ENCODE assay signal across 14 cellular contexts in genomic region chr1:204477036-204477740, GRCh38. TPM values are rescaled to one million over a fixed set of nuclear protein-coding genes. Genes with fewer than 3 reads are reported as not detected.
DNase-seq lines count a peak whose midpoint lies in the region; ATAC-seq and TF ChIP-seq lines count a peak whose summit lies in the region.
"Had no signal": no experiment of that assay in that cellular context is flagged by ENCODE, and none has a peak within 500 bp of the region (broad histone marks: within the 10 kb centered on the region; RNA-seq: fewer than 3 reads in every experiment).

No MANE protein-coding gene starts in this region.

- CTCF ChIA-PET in RWPE1 (lab: Yijun Ruan, JAX) = interaction anchor here (0.8 to 3.8 kb wide), 3 partner anchors 17 to 46 kb away, joined by 3 to 22 read pairs (median 14); no protein-coding TSS in a partner anchor

- H3K36me3 Mint-ChIP-seq in glutamatergic neuron (ENCODE audit: unreplicated experiment) (no peaks in the 10 kb centered on the region), natural killer cell (no peaks in the 10 kb centered on the region)

- peak overlapping the region; percentile 52 for H3K27ac Mint-ChIP-seq in glutamatergic neuron (ENCODE audit: unreplicated experiment)
- H3K27ac Mint-ChIP-seq in natural killer cell = peak overlapping the region; percentile 30 to 68

- peaks cover 12% of the 10 kb centered on the region for H3K9me3 Mint-ChIP-seq in glutamatergic neuron (ENCODE audit: unreplicated experiment)
- H3K9me3 Mint-ChIP-seq in natural killer cell = no peaks in the 10 kb centered on the region
- H3K9me3 Mint-ChIP-seq: naive thymus-derived CD4-positive, alpha-beta T cell had no signal

- no peaks in the 10 kb centered on the region for H3K27me3 ChIP-seq in right atrium auricular region
- H3K27me3 ChIP-seq: uterus had no signal

- no peaks in the 10 kb centered on the region for H3K36me3 ChIP-seq in right atrium auricular region
- H3K36me3 ChIP-seq: uterus had no signal

- POLR2A ChIA-PET in RWPE1 (lab: Yijun Ruan, JAX; ENCODE audit: low non-redundant PET) = no interaction called here

- intact Hi-C loops in Right ventricle myocardium superior (cut with DNase I) = no loop called here
- intact Hi-C loops in natural killer cell (cut with micrococcal nuclease) = no loop called here

- DNase-seq in Right ventricle myocardium superior (no peak), right atrium auricular region (ENCODE audit: low spot score) (no peak), glutamatergic neuron (no peak), natural killer cell (no peak), RWPE1 (ENCODE audit: low spot score) (no peak), iPS-NIHi7 (ENCODE audit: extremely low spot score) (no peak)
- DNase-seq: naive thymus-derived CD4-positive, alpha-beta T cell; NCI-H1694; stimulated activated CD4-positive, alpha-beta T cell treated with anti-CD3 and anti-CD28 coated beads, Interleukin-4, amount 100 ng/mL, for 4 hours; uterus had no signal

- H3K4me1 ChIP-seq in right atrium auricular region = peaks cover 0 to 84% of the 10 kb centered on the region in 2 donors

- peak overlapping the region; percentile 66 for H3K4me3 Mint-ChIP-seq in glutamatergic neuron (ENCODE audit: unreplicated experiment)
- H3K4me3 Mint-ChIP-seq in natural killer cell = no peak overlapping the region

- ATAC-seq in Right ventricle myocardium superior (ENCODE audit: poor library complexity) = peak; percentile 62
- peak in 1 of 3 donors; percentile 49 for ATAC-seq in natural killer cell
- no peak for ATAC-seq in HG03108 (IDR thresholded peaks at IDR 0.05; ENCODE audit: unreplicated experiment)
- ATAC-seq in HG02981 (IDR thresholded peaks at IDR 0.05; ENCODE audit: unreplicated experiment) = no peak
- ATAC-seq: naive thymus-derived CD4-positive, alpha-beta T cell; Panc1 had no signal

- peaks cover 64% of the 10 kb centered on the region for H3K4me1 Mint-ChIP-seq in glutamatergic neuron (ENCODE audit: low read depth, unreplicated experiment)
- peaks cover 51 to 67% of the 10 kb centered on the region in 2 donors for H3K4me1 Mint-ChIP-seq in natural killer cell

- H3K27me3 Mint-ChIP-seq in glutamatergic neuron (ENCODE audit: unreplicated experiment) (peaks cover 6% of the 10 kb centered on the region), natural killer cell (ENCODE audit: low read depth in 2 of 2) (no peaks in the 10 kb centered on the region)
- H3K27me3 Mint-ChIP-seq: naive thymus-derived CD4-positive, alpha-beta T cell had no signal

- TF ChIP-seq CTCF in right atrium auricular region (IDR thresholded peaks at IDR 0.05) (no peak), glutamatergic neuron (IDR thresholded peaks at IDR 0.05; ENCODE audit: partially characterized antibody, unreplicated experiment) (no peak), natural killer cell (IDR thresholded peaks at IDR 0.05) (no peak), RWPE1 (conservative IDR thresholded peaks at IDR 0.05; ENCODE audit: low read depth) (no peak)

- H3K27ac ChIP-seq in right atrium auricular region (no peak overlapping the region), RWPE1 (no peak overlapping the region)
- H3K27ac ChIP-seq: HL-60 had no signal

- no peak overlapping the region for H3K4me3 ChIP-seq in right atrium auricular region
- H3K4me3 ChIP-seq: uterus had no signal

- H3K9me3 ChIP-seq in right atrium auricular region = no peaks in the 10 kb centered on the region
- H3K9me3 ChIP-seq: uterus had no signal

RNA-seq across cellular contexts. Expression of gene PIK3C2B, which starts 17.4 kb away (rescaled TPM):
- total RNA-seq in Right ventricle myocardium superior = 17.7 TPM
- total RNA-seq in right atrium auricular region = 10 to 100 TPM; 13.1 to 19.4 TPM
- 156 TPM for total RNA-seq in glutamatergic neuron (ENCODE audit: unreplicated experiment)
- total RNA-seq in natural killer cell = 10 to 100 TPM; 18.1 to 34.8 (median 29.5) TPM

RNA-seq across cellular contexts. Expression of gene MDM4, which starts 39.0 kb away (rescaled TPM):
- total RNA-seq in Right ventricle myocardium superior = 24.2 TPM
- total RNA-seq in right atrium auricular region = 10 to 100 TPM; 18.1 to 18.3 TPM
- total RNA-seq in glutamatergic neuron (ENCODE audit: unreplicated experiment) = 93.9 TPM
- 100 to 1,000 TPM; 295 to 324 (median 296) TPM for total RNA-seq in natural killer cell
